Comparison of ENCODE assay signal across 8 cellular contexts in the genomic region with DNA sequence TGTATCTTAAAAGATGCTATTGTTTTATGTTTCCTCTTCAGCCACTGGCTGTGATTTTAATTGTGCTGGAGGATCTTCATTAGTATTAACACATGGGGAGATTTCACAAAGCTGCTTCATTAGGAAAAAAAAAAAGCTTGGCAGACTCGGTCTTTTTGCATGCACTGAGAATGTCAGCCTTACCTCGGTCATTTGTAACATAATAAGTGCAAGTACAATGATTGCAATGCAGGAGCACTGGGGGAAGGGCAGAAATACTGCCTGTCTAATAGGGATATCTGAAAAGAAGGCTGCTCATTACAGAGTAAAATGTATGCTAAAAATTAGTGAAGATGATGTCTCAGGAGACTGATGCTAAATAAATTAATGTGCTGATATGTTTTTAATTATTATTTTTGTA. TPM values are rescaled to one million over a fixed set of nuclear protein-coding genes. Genes with fewer than 3 reads are reported as not detected.
DNase-seq lines count a peak whose midpoint lies in the region; ATAC-seq and TF ChIP-seq lines count a peak whose summit lies in the region.
"Had no signal": no experiment of that assay in that cellular context is flagged by ENCODE, and none has a peak within 500 bp of the region (broad histone marks: within the 10 kb centered on the region; RNA-seq: fewer than 3 reads in every experiment).

No MANE protein-coding gene starts in this region.

- TF ChIP-seq POLR2A in IMR-90 (IDR thresholded peaks at IDR 0.05; ENCODE audit: low read depth, low read length), result no peak

- no peak overlapping the region for H2BK20ac ChIP-seq in IMR-90 (ENCODE audit: low read depth, low read length)

- H4K5ac ChIP-seq in IMR-90 (ENCODE audit: low read depth, low read length), result no peak overlapping the region

- H3K9me1 ChIP-seq in IMR-90 (ENCODE audit: insufficient read depth, low read length), result 0 out of 2 replicates have a peak, but pooled peaks cover under 1% of the 10 kb centered on the region

- in situ Hi-C loops in IMR-90 (cut with MboI; ENCODE audit: low sequenced_read_pairs), result no loop called here

- no peak overlapping the region for H2AK9ac ChIP-seq in IMR-90 (replicated peaks; ENCODE audit: low read depth, low read length, poor library complexity)

- CTCF ChIA-PET in IMR-90 (lab: Yijun Ruan, JAX), result interaction anchor here (0.6 kb wide), 1 partner anchor 300 kb away, joined by 4 read pairs; no protein-coding TSS in a partner anchor

- no peak for TF ChIP-seq CTCF in IMR-90 (conservative IDR thresholded peaks at IDR 0.05; ENCODE audit: low read depth, low read length)
- no peak for TF ChIP-seq CTCF in foreskin keratinocyte (conservative IDR thresholded peaks at IDR 0.05)

- no peak overlapping the region for H3K18ac ChIP-seq in IMR-90 (ENCODE audit: low read depth, low read length)

- no peaks in the 10 kb centered on the region for H4K20me1 ChIP-seq in IMR-90 (ENCODE audit: insufficient read depth, low read length)

- H3K56ac ChIP-seq in IMR-90 (ENCODE audit: extremely low read depth, insufficient read depth, low read length), result no peak overlapping the region

- no CpG with 5 or more reads among the region's 2 CpGs for WGBS in IMR-90 (ENCODE audit: extremely low coverage in 2 of 2, insufficient read length in 1 of 2), 2 experiments

- ATAC-seq in IMR-90 (ENCODE audit: low read depth) (no peak), foreskin keratinocyte (no peak), GM18498 (IDR thresholded peaks at IDR 0.05; ENCODE audit: unreplicated experiment) (no peak)
- ATAC-seq: HCT116 had no signal

- H2AK5ac ChIP-seq in IMR-90 (ENCODE audit: low read depth, low read length), result no peak overlapping the region

- H2BK15ac ChIP-seq in IMR-90 (ENCODE audit: low read depth, low read length), result no peak overlapping the region

- no peak overlapping the region for H3K4ac ChIP-seq in IMR-90 (ENCODE audit: low read depth, low read length)

- dilution Hi-C loops in IMR-90 (cut with HindIII; ENCODE audit: low sequenced_read_pairs, unreplicated experiment), result no loop called here

- DNase-seq in IMR-90 (peak; percentile 31), NT2/D1 (ENCODE audit: low read depth, low spot score) (peak; percentile 16), foreskin keratinocyte (peak in 1 of 2 donors; percentile 45), foreskin melanocyte (no peak)
- no peak for DNase-seq in stimulated activated CD4-positive, alpha-beta T cell treated with anti-CD3 and anti-CD28 coated beads, Interleukin-12 subunit alpha, Interleukin-12 subunit beta, amount 100 ng/mL, for 4 hours

- intact Hi-C loops in IMR-90 (cut with micrococcal nuclease), result loop anchor here (10.0 kb wide), 1 partner anchor 483 kb away; no protein-coding TSS in a partner anchor

- no peak overlapping the region for H4K91ac ChIP-seq in IMR-90 (ENCODE audit: insufficient read depth, low read depth, low read length)

- no peak overlapping the region for H2BK5ac ChIP-seq in IMR-90 (ENCODE audit: low read depth, low read length, poor library complexity, severe bottlenecking)

- H3K9me3 ChIP-seq in IMR-90 (ENCODE audit: control insufficient read depth, insufficient read depth, low read length), result no peaks in the 10 kb centered on the region
- no peaks in the 10 kb centered on the region for H3K9me3 ChIP-seq in NT2/D1 (ENCODE audit: insufficient read depth, low read length)
- no peaks in the 10 kb centered on the region for H3K9me3 ChIP-seq in stomach smooth muscle (ENCODE audit: control insufficient read depth in 2 of 2, low read length in 2 of 2)

- no peak overlapping the region for H3K23ac ChIP-seq in IMR-90 (ENCODE audit: low read depth, low read length)

- H3K4me3 ChIP-seq in IMR-90 (ENCODE audit: insufficient read depth, low read depth, low read length), result no peak overlapping the region
- no peak overlapping the region for H3K4me3 ChIP-seq in NT2/D1 (ENCODE audit: insufficient read length, low read depth)
- H3K4me3 ChIP-seq in stomach smooth muscle (ENCODE audit: low read length in 2 of 2), result peak overlapping the region; percentile 79 to 94

- no peak overlapping the region for H4K8ac ChIP-seq in IMR-90 (ENCODE audit: low read depth in 2 of 2, low read length in 2 of 2)

- H2AFZ ChIP-seq in IMR-90 (replicated peaks; ENCODE audit: low read length, poor library complexity), result no peak overlapping the region

- POLR2A ChIA-PET in IMR-90 (lab: Charles Lee; ENCODE audit: unreplicated experiment), result no interaction called here

- H3K9ac ChIP-seq in IMR-90 (ENCODE audit: low read depth, low read length), result no peak overlapping the region
- H3K9ac ChIP-seq in NT2/D1 (ENCODE audit: insufficient read length, low read depth), result no peak overlapping the region
- no peak overlapping the region for H3K9ac ChIP-seq in stomach smooth muscle (ENCODE audit: low read length in 2 of 2)

- no peak overlapping the region for H3K14ac ChIP-seq in IMR-90 (replicated peaks; ENCODE audit: low read depth, low read length)

- no peak for TF ChIP-seq RAD21 in IMR-90 (IDR thresholded peaks at IDR 0.05; ENCODE audit: low read length)

- no TSS peak for BruUV-seq in IMR-90 (replicated peaks; lab: Mats Ljungman, UMichigan)

- no peaks in the 10 kb centered on the region for H3K27me3 ChIP-seq in IMR-90 (ENCODE audit: control insufficient read depth, insufficient read depth, low read length)
- H3K27me3 ChIP-seq in NT2/D1 (ENCODE audit: insufficient read depth, insufficient read length), result no peaks in the 10 kb centered on the region
- H3K27me3 ChIP-seq in foreskin keratinocyte, result no peaks in the 10 kb centered on the region
- H3K27me3 ChIP-seq in stomach smooth muscle (ENCODE audit: control insufficient read depth in 1 of 2, insufficient read depth in 2 of 2, low read length in 2 of 2), result no peaks in the 10 kb centered on the region

- H3K4me2 ChIP-seq in IMR-90 (ENCODE audit: low read depth, low read length), result peak overlapping the region; percentile 69

- no peaks in the 10 kb centered on the region for H3K36me3 ChIP-seq in IMR-90 (ENCODE audit: control insufficient read depth, insufficient read depth, low read length)
- no peaks in the 10 kb centered on the region for H3K36me3 ChIP-seq in NT2/D1 (ENCODE audit: insufficient read depth, insufficient read length, low read length)
- no peaks in the 10 kb centered on the region for H3K36me3 ChIP-seq in stomach smooth muscle (ENCODE audit: control insufficient read depth in 2 of 2, insufficient read depth in 2 of 2, low read length in 2 of 2)

- H2BK120ac ChIP-seq in IMR-90 (ENCODE audit: low read depth, low read length), result no peak overlapping the region

- H3K27ac ChIP-seq in IMR-90 (ENCODE audit: insufficient read depth, low read length) (no peak overlapping the region), foreskin keratinocyte (peak overlapping the region; percentile 96), stomach smooth muscle (ENCODE audit: low read length) (no peak overlapping the region)

- H3K79me1 ChIP-seq in IMR-90 (ENCODE audit: low read depth in 1 of 2, low read length in 2 of 2), result peaks cover 0 to 9% of the 10 kb centered on the region in 2 experiments; a peak in 2 of 4 replicates

- H3K4me1 ChIP-seq in IMR-90 (ENCODE audit: control insufficient read depth, insufficient read depth, low read length), result no peaks in the 10 kb centered on the region; the same call in 1 of the 2 replicates
- no peaks in the 10 kb centered on the region for H3K4me1 ChIP-seq in NT2/D1 (ENCODE audit: insufficient read depth, insufficient read length)
- peaks cover 19% of the 10 kb centered on the region for H3K4me1 ChIP-seq in foreskin keratinocyte
- no peaks in the 10 kb centered on the region for H3K4me1 ChIP-seq in stomach smooth muscle (ENCODE audit: control insufficient read depth, insufficient read depth, low read length)

TF ChIP-seq in IMR-90, 13 proteins besides CTCF, POLR2A, EP300 and RAD21:
- TF ChIP-seq MAFK (IDR thresholded peaks at IDR 0.05; ENCODE audit: low read depth, low read length), result no peak
- TF ChIP-seq, protein P1, sequence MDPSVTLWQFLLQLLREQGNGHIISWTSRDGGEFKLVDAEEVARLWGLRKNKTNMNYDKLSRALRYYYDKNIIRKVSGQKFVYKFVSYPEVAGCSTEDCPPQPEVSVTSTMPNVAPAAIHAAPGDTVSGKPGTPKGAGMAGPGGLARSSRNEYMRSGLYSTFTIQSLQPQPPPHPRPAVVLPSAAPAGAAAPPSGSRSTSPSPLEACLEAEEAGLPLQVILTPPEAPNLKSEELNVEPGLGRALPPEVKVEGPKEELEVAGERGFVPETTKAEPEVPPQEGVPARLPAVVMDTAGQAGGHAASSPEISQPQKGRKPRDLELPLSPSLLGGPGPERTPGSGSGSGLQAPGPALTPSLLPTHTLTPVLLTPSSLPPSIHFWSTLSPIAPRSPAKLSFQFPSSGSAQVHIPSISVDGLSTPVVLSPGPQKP (IDR thresholded peaks at IDR 0.05; ENCODE audit: borderline replicate concordance, low read depth, low read length), result no peak
- TF ChIP-seq CEBPB (IDR thresholded peaks at IDR 0.05; ENCODE audit: low read depth, low read length), result no peak

RNA-seq across cellular contexts. Expression of gene BAZ2B, which starts 1.3 kb away (rescaled TPM):
- total RNA-seq in IMR-90 (2012; rRNA removed) (42.1 and 49.7 TPM in 2 replicates), foreskin keratinocyte (28.5 and 33.8 TPM in 2 replicates)
- polyA plus RNA-seq in IMR-90 (2012; rRNA removed) (8.9 and 9.0 TPM in 2 replicates), foreskin keratinocyte (1.8 TPM in 2 replicates)
- 1.9 and 3.0 TPM in 2 replicates for polyA plus RNA-seq in IMR-90 (2012; cell fraction: cytosol; rRNA removed)
- 2.6 and 23.5 TPM in 2 replicates for polyA plus RNA-seq in IMR-90 (2012; cell fraction: nucleus; rRNA removed; ENCODE audit: low replicate concordance)

Comparison
In these comparisons a context has a peak if more than half of its experiments do, and no peak if none do; other contexts are left out.
1. DNase-seq: peak in IMR-90 (single experiment) and NT2/D1 (single experiment); none in foreskin melanocyte (single experiment) and stimulated activated CD4-positive, alpha-beta T cell treated with anti-CD3 and anti-CD28 coated beads, Interleukin-12 subunit alpha, Interleukin-12 subunit beta, amount 100 ng/mL, for 4 hours (single experiment).
2. H3K4me3 ChIP-seq: peak in stomach smooth muscle (2 of 2); none in IMR-90 (single experiment) and NT2/D1 (single experiment).